2 cellular contexts compared by ENCODE assay signal in the genomic region with DNA sequence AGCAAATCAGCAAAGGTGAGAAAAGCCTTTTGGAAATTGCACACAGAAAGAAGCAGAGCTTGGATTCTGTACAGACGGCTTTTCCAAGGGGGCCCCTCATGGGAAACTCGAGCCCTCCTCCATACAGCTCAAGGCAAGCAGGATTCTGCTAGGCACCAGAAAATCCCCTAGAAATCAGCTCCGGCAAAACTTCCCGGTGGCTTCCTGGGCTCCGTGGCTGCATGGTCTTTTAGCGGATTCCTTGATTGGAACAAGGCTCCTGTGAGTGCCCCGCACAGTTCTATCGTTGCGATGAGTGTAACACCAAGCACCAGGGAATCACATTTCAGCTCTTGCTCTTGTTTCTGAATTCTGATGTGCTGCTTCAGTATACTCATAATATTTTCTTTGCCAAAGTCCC.
TF ChIP-seq lines count a peak whose summit lies in the region.

No MANE protein-coding gene starts in this region.

TF ChIP-seq in GM23338, 12 proteins besides CTCF, POLR2A, EP300 and RAD21:
- no peak for TF ChIP-seq ZNF114 (CRISPR knock-in tag; IDR thresholded peaks at IDR 0.05)
- no peak for TF ChIP-seq STAT1 (IDR thresholded peaks at IDR 0.05; ENCODE audit: unreplicated experiment)
- TF ChIP-seq EZH2phosphoT487 (IDR thresholded peaks at IDR 0.05; ENCODE audit: unreplicated experiment) = no peak
- no peak for TF ChIP-seq NANOG (IDR thresholded peaks at IDR 0.05; ENCODE audit: borderline replicate concordance)
- TF ChIP-seq EZH2 (IDR thresholded peaks at IDR 0.05; ENCODE audit: low read depth, unreplicated experiment) = no peak

TF ChIP-seq in WTC11, 78 proteins besides CTCF, POLR2A, EP300 and RAD21:
- TF ChIP-seq ZBTB21 (CRISPR knock-in tag; IDR thresholded peaks at IDR 0.05; ENCODE audit: borderline replicate concordance) (no peak), ERG (CRISPR knock-in tag; IDR thresholded peaks at IDR 0.05) (no peak), NR1H2 (CRISPR knock-in tag; IDR thresholded peaks at IDR 0.05) (no peak), MXD4 (CRISPR knock-in tag; IDR thresholded peaks at IDR 0.05; ENCODE audit: borderline replicate concordance) (no peak), SOX15 (CRISPR knock-in tag; IDR thresholded peaks at IDR 0.05) (no peak), PRRX2 (CRISPR knock-in tag; IDR thresholded peaks at IDR 0.05) (no peak), FOXP1 (CRISPR knock-in tag; IDR thresholded peaks at IDR 0.05; ENCODE audit: borderline replicate concordance) (no peak), FOXJ3 (CRISPR knock-in tag; IDR thresholded peaks at IDR 0.05; ENCODE audit: borderline replicate concordance) (no peak), ATF1 (CRISPR knock-in tag; IDR thresholded peaks at IDR 0.05) (no peak), ESRRA (CRISPR knock-in tag; IDR thresholded peaks at IDR 0.05; ENCODE audit: borderline replicate concordance) (no peak), ZNF423 (CRISPR knock-in tag; IDR thresholded peaks at IDR 0.05) (no peak), GTF2I (CRISPR knock-in tag; conservative IDR thresholded peaks at IDR 0.05) (no peak), JAZF1 (CRISPR knock-in tag; IDR thresholded peaks at IDR 0.05) (no peak), TCF7 (CRISPR knock-in tag; IDR thresholded peaks at IDR 0.05; ENCODE audit: low read depth) (no peak)
- TF ChIP-seq, protein P1, sequence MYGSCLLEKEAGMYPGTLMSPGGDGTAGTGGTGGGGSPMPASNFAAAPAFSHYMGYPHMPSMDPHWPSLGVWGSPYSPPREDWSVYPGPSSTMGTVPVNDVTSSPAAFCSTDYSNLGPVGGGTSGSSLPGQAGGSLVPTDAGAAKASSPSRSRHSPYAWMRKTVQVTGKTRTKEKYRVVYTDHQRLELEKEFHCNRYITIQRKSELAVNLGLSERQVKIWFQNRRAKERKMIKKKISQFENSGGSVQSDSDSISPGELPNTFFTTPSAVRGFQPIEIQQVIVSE (CRISPR knock-in tag; IDR thresholded peaks at IDR 0.05; ENCODE audit: borderline replicate concordance) = no peak
- TF ChIP-seq, protein P2, sequence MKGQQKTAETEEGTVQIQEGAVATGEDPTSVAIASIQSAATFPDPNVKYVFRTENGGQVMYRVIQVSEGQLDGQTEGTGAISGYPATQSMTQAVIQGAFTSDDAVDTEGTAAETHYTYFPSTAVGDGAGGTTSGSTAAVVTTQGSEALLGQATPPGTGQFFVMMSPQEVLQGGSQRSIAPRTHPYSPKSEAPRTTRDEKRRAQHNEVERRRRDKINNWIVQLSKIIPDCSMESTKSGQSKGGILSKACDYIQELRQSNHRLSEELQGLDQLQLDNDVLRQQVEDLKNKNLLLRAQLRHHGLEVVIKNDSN (CRISPR knock-in tag; IDR thresholded peaks at IDR 0.05) = no peak
- TF ChIP-seq, protein P3, sequence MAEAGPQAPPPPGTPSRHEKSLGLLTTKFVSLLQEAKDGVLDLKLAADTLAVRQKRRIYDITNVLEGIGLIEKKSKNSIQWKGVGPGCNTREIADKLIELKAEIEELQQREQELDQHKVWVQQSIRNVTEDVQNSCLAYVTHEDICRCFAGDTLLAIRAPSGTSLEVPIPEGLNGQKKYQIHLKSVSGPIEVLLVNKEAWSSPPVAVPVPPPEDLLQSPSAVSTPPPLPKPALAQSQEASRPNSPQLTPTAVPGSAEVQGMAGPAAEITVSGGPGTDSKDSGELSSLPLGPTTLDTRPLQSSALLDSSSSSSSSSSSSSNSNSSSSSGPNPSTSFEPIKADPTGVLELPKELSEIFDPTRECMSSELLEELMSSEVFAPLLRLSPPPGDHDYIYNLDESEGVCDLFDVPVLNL (CRISPR knock-in tag; IDR thresholded peaks at IDR 0.05; ENCODE audit: borderline replicate concordance, low read depth) = no peak
- TF ChIP-seq, protein P4, sequence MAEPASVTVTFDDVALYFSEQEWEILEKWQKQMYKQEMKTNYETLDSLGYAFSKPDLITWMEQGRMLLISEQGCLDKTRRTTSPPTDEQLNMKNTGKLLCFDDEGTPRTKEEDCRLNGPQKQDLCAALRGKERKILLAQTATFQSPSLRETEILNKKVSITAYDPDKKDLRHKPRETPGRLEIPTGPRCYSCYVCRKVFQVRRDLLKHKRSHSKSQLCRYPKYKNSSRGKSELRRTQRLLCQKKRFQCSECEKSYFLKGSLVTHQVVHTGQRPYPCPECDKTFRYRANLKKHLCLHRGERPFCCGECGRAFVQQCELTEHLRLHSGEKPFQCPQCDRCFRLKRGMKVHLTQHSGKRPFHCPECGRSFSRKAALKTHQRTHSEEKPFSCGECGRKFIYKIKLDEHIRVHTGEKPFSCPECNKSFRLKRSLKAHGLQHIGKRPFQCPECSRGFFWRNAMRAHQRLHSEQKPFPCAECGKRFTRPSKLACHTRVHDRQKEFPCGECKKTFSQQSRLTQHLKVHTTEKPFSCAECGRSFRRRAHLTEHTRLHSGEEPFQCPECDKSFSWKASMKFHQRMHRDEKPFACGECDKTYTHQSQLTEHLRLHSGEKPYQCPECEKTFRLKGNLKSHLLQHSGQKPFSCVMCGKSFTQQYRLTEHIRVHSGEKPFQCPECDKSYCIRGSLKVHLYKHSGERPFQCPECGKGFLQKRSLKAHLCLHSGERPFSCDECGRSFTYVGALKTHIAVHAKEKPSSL (CRISPR knock-in tag; conservative IDR thresholded peaks at IDR 0.05) = no peak
